Comparison of ENCODE assay signal across 23 cellular contexts in the genomic region with DNA sequence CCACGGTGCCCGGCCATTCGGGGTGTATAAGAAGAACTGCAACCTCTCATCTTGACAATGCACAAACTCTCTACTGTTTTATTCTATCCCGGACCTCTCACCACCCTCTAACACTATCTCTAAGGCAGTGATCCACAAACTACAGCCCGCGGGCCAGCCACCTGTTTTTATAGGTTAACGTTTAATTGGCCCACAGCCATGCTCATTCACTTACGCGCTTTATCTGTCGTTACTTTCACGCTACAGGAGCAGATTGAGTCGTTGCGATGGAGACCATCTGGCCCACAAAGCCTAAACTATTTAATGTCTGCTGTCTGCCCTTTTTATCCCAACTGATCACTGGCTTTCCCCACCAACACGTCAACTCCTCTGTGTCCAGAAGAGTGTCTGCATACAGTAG.
"Had no signal": no experiment of that assay in that cellular context is flagged by ENCODE, and none has a peak within 500 bp of the region (broad histone marks: within the 10 kb centered on the region; RNA-seq: fewer than 3 reads in every experiment).

No MANE protein-coding gene starts in this region.

- DNase-seq: activated CD4-positive, alpha-beta memory T cell treated with anti-CD3 and anti-CD28 coated beads, Interleukin-2, amount 10 ng/mL, durations not matched to agents 7 days and 5 days; activated CD4-positive, alpha-beta T cell treated with anti-CD3 and anti-CD28 coated beads, Interleukin-2, amount 10 ng/mL, durations not matched to agents 24 days and 14 days; activated CD4-positive, CD25-positive, alpha-beta regulatory T cell treated with anti-CD3 and anti-CD28 coated beads, Interleukin-2, amount 50 U/mL, for 72 hours; activated CD8-positive, alpha-beta memory T cell treated with anti-CD3 and anti-CD28 coated beads, Interleukin-2, amount 50 U/mL, for 48 hours; activated gamma-delta T cell treated with Interleukin-2 at 50 U/mL for 16 hours; activated naive CD4-positive, alpha-beta T cell treated with anti-CD3 and anti-CD28 coated beads, Interleukin-2, amount 50 U/mL, for 16 hours; activated T-cell treated with anti-CD3 and anti-CD28 coated beads, Interleukin-2, amount 50 U/mL, for 4 hours; amygdala; dermis blood vessel endothelial cell; effector CD4-positive, alpha-beta T cell; foreskin keratinocyte; left ventricle myocardium inferior; mesendoderm; sigmoid colon; stimulated activated CD4-positive, alpha-beta T cell treated with anti-CD3 and anti-CD28 coated beads, Interleukin-1b, Interleukin-23, amount 100 ng/mL, for 48 hours; stimulated activated CD4-positive, alpha-beta T cell treated with anti-CD3 and anti-CD28 coated beads, Interleukin-4, amount 100 ng/mL, for 4 hours; stimulated activated CD8-positive, alpha-beta memory T cell treated with anti-CD3 and anti-CD28 coated beads, Interleukin-4, amount 100 ng/mL, for 48 hours; stimulated activated naive CD8-positive, alpha-beta T cell treated with anti-CD3 and anti-CD28 coated beads, Interleukin-15, amount 100 ng/mL, for 72 hours; T-helper 2 cell; thyroid gland had no signal

- ATAC-seq: activated T-cell treated with anti-CD3 and anti-CD28 coated beads, Interleukin-2, amount 50 U/mL, for 4 hours; activated T-helper 17 cell treated with anti-CD3 and anti-CD28 coated beads, Interleukin-2, amount 50 U/mL, for 72 hours; foreskin keratinocyte; natural killer cell treated with Interleukin-12 subunit alpha and Interleukin-12 subunit beta and Interleukin-15 and Interleukin-18, amount 100 ng/mL, for 72 hours; stimulated activated memory B cell treated with anti-CD40 and anti-IgM and Interleukin-4, amounts not matched to agents 10 μg/mL and 1 μg/mL and 100 μg/mL, for 72 hours; stimulated activated naive CD8-positive, alpha-beta T cell treated with anti-CD3 and anti-CD28 coated beads, Interleukin-15, amount 100 ng/mL, for 72 hours had no signal
